ENCODE assay signal across 8 cellular contexts in genomic region chr2:150610670-150611279, GRCh38.
DNase-seq lines count a peak whose midpoint lies in the region; ATAC-seq, FAIRE-seq and TF ChIP-seq lines count a peak whose summit lies in the region.

No MANE protein-coding gene starts in this region.

- H3K18ac ChIP-seq in trophoblast cell (ENCODE audit: low read length) = no peak overlapping the region

- no peak overlapping the region for H2BK12ac ChIP-seq in trophoblast cell (ENCODE audit: low read length)

- peak; percentile 66 for FAIRE-seq in GM19239 (lab: Jason Lieb, UNC)

- no peak overlapping the region for H4K12ac ChIP-seq in trophoblast cell (ENCODE audit: low read depth, low read length)

- no peak overlapping the region for H3K27ac ChIP-seq in colonic mucosa
- no peak overlapping the region for H3K27ac ChIP-seq in trophoblast cell (ENCODE audit: low read depth, low read length)

- ATAC-seq in HG03571 (IDR thresholded peaks at IDR 0.05; ENCODE audit: unreplicated experiment) = no peak

- H3K4ac ChIP-seq in trophoblast cell (ENCODE audit: low read depth, low read length) = no peak overlapping the region

- H2AFZ ChIP-seq in trophoblast cell (ENCODE audit: insufficient read depth, low read length, poor library complexity) = no peak overlapping the region

- H3K9ac ChIP-seq in colonic mucosa (ENCODE audit: low read depth in 2 of 2, low read length in 2 of 2) (no peak overlapping the region), trophoblast cell (ENCODE audit: low read length) (no peak overlapping the region)

- no peak overlapping the region for H2AK5ac ChIP-seq in trophoblast cell (ENCODE audit: low read length)

- H3K36me3 ChIP-seq in MG63 (no peaks in the 10 kb centered on the region), colonic mucosa (no peaks in the 10 kb centered on the region), trophoblast cell (ENCODE audit: control insufficient read depth in 1 of 2, insufficient read depth in 2 of 2, low read length in 2 of 2) (no peaks in the 10 kb centered on the region)

- WGBS in trophoblast cell (ENCODE audit: extremely low coverage, insufficient coverage, insufficient read length) = no CpG with 5 or more reads among the region's 6 CpGs

- no peaks in the 10 kb centered on the region for H3K4me1 ChIP-seq in colonic mucosa
- peaks cover 0 to 5% of the 10 kb centered on the region in 2 experiments for H3K4me1 ChIP-seq in trophoblast cell (ENCODE audit: control insufficient read depth in 1 of 2, insufficient read depth in 2 of 2, low read length in 2 of 2)

- H3K79me2 ChIP-seq in trophoblast cell (ENCODE audit: control insufficient read depth, insufficient read depth, low read length, poor library complexity) = no peaks in the 10 kb centered on the region

- H3K9me3 ChIP-seq in MG63 (no peaks in the 10 kb centered on the region), colonic mucosa (no peaks in the 10 kb centered on the region), trophoblast cell (ENCODE audit: insufficient read depth, low read depth, low read length) (no peaks in the 10 kb centered on the region)

- TF ChIP-seq CTCF in AG09309 (IDR thresholded peaks at IDR 0.05; ENCODE audit: control insufficient read depth, insufficient read depth, low read depth, low read length, missing control alignments) (peak; percentile 66), colonic mucosa (IDR thresholded peaks at IDR 0.05) (peak; percentile 61)

- H4K91ac ChIP-seq in trophoblast cell (ENCODE audit: low read depth, low read length) = no peak overlapping the region

- intact Hi-C loops in colonic mucosa (cut with DNase I) = loop anchor here (5.0 kb wide), 1 partner anchor 1013 kb away; no protein-coding TSS in a partner anchor

- H3K4me3 ChIP-seq in AG09309 (ENCODE audit: control insufficient read depth, low read depth, low read length) (no peak overlapping the region), MG63 (no peak overlapping the region), colonic mucosa (no peak overlapping the region), trophoblast cell (ENCODE audit: low read depth, low read length) (no peak overlapping the region)

- H3K27me3 ChIP-seq in MG63 (no peaks in the 10 kb centered on the region), colonic mucosa (no peaks in the 10 kb centered on the region), trophoblast cell (ENCODE audit: insufficient read depth, low read length) (no peaks in the 10 kb centered on the region)

- H2BK5ac ChIP-seq in trophoblast cell (ENCODE audit: low read depth, low read length, poor library complexity) = no peak overlapping the region

- no peak overlapping the region for H3K14ac ChIP-seq in trophoblast cell (ENCODE audit: low read length)

- H3K79me1 ChIP-seq in trophoblast cell (ENCODE audit: low read length) = peaks cover 8% of the 10 kb centered on the region

- DNase-seq in AG09309 (ENCODE audit: low read depth) (no peak), GM19239 (ENCODE audit: insufficient read length, low spot score) (peak; percentile 5), MG63 (peak; percentile 8), colonic mucosa (peak; percentile 37), trophoblast cell (peak; percentile 42 to 81), NCI-H774 (lab: John Stamatoyannopoulos, UW) (no peak), hepatic stellate cell (ENCODE audit: low spot score) (no peak)

- H3K4me2 ChIP-seq in trophoblast cell (ENCODE audit: low read length) = no peak overlapping the region

- H2BK120ac ChIP-seq in trophoblast cell (ENCODE audit: insufficient read depth, low read length, poor library complexity) = no peak overlapping the region

- H3K23ac ChIP-seq in trophoblast cell (ENCODE audit: low read length) = no peak overlapping the region

- no peak overlapping the region for H4K8ac ChIP-seq in trophoblast cell (ENCODE audit: low read depth, low read length)

Comparison
In these comparisons a context has a peak if more than half of its experiments do, and no peak if none do; other contexts are left out.
1. DNase-seq: peak in GM19239 (single experiment), MG63 (single experiment), colonic mucosa (single experiment) and trophoblast cell (2 of 2); none in AG09309 (single experiment), NCI-H774 (single experiment) and hepatic stellate cell (single experiment).